27 cellular contexts compared by ENCODE assay signal in genomic region chr5:106691701-106692100, GRCh38.
"Had no signal": no experiment of that assay in that cellular context is flagged by ENCODE, and none has a peak within 500 bp of the region (broad histone marks: within the 10 kb centered on the region; RNA-seq: fewer than 3 reads in every experiment).

No MANE protein-coding gene starts in this region.

- H3K9ac ChIP-seq: parathyroid adenoma had no signal

- H3K4me1 Mint-ChIP-seq: activated naive CD8-positive, alpha-beta T cell treated with anti-CD3 and anti-CD28 coated beads, Interleukin-2, amount 10 ng/mL, durations not matched to agents 7 days and 5 days; mesothelial cell of epicardium; natural killer cell; T-helper 17 cell had no signal

- H3K27ac Mint-ChIP-seq: activated CD4-positive, alpha-beta memory T cell treated with anti-CD3 and anti-CD28 coated beads for 36 hours; activated naive CD4-positive, alpha-beta T cell treated with anti-CD3 and anti-CD28 coated beads for 36 hours; activated naive CD8-positive, alpha-beta T cell treated with anti-CD3 and anti-CD28 coated beads, Interleukin-2, amount 10 ng/mL, durations not matched to agents 7 days and 5 days; activated T-cell treated with anti-CD3 and anti-CD28 coated beads, Interleukin-2, amount 50 U/mL, for 72 hours; mesothelial cell of epicardium; natural killer cell; stimulated activated naive CD8-positive, alpha-beta T cell treated with anti-CD3 and anti-CD28 coated beads, Interleukin-15, Interleukin-2, amounts not matched to agents 100 ng/mL and 50 ng/mL, for 24 hours; T-helper 17 cell had no signal

- H3K79me2 ChIP-seq: parathyroid adenoma had no signal

- H3K4me3 Mint-ChIP-seq: activated CD4-positive, alpha-beta memory T cell treated with anti-CD3 and anti-CD28 coated beads for 36 hours; activated naive CD4-positive, alpha-beta T cell treated with anti-CD3 and anti-CD28 coated beads for 36 hours; activated naive CD8-positive, alpha-beta T cell treated with anti-CD3 and anti-CD28 coated beads, Interleukin-2, amount 10 ng/mL, durations not matched to agents 7 days and 5 days; activated T-cell treated with anti-CD3 and anti-CD28 coated beads, Interleukin-2, amount 50 U/mL, for 72 hours; mesothelial cell of epicardium; natural killer cell; stimulated activated naive CD8-positive, alpha-beta T cell treated with anti-CD3 and anti-CD28 coated beads, Interleukin-15, Interleukin-2, amounts not matched to agents 100 ng/mL and 50 ng/mL, for 24 hours; T-helper 17 cell had no signal

- H3K27ac ChIP-seq: esophagus muscularis mucosa, gastroesophageal sphincter, heart right ventricle, left lung, neutrophil, parathyroid adenoma, right lobe of liver, skin epidermis, tibial nerve had no signal

- H3K36me3 ChIP-seq: esophagus muscularis mucosa, gastroesophageal sphincter, heart right ventricle, left lung, neutrophil, right lobe of liver, tibial nerve had no signal

- H3K27me3 Mint-ChIP-seq: activated CD4-positive, alpha-beta memory T cell treated with anti-CD3 and anti-CD28 coated beads for 36 hours; activated naive CD8-positive, alpha-beta T cell treated with anti-CD3 and anti-CD28 coated beads, Interleukin-2, amount 10 ng/mL, durations not matched to agents 7 days and 5 days; stimulated activated naive CD8-positive, alpha-beta T cell treated with anti-CD3 and anti-CD28 coated beads, Interleukin-15, Interleukin-2, amounts not matched to agents 100 ng/mL and 50 ng/mL, for 24 hours; T-helper 17 cell had no signal

- H3K4me3 ChIP-seq: esophagus muscularis mucosa, gastroesophageal sphincter, heart right ventricle, left lung, lung, right lobe of liver, skin epidermis, tibial nerve had no signal

- H2AFZ ChIP-seq: parathyroid adenoma had no signal

- H3K36me3 Mint-ChIP-seq: activated CD4-positive, alpha-beta memory T cell treated with anti-CD3 and anti-CD28 coated beads for 36 hours; activated naive CD8-positive, alpha-beta T cell treated with anti-CD3 and anti-CD28 coated beads, Interleukin-2, amount 10 ng/mL, durations not matched to agents 7 days and 5 days; mesothelial cell of epicardium; natural killer cell had no signal

- H3K27me3 ChIP-seq: esophagus muscularis mucosa, gastroesophageal sphincter, heart right ventricle, left lung, neutrophil, right lobe of liver, tibial nerve had no signal

- H3K9me3 Mint-ChIP-seq: activated CD4-positive, alpha-beta memory T cell treated with anti-CD3 and anti-CD28 coated beads for 36 hours; activated naive CD4-positive, alpha-beta T cell treated with anti-CD3 and anti-CD28 coated beads for 36 hours; stimulated activated naive CD8-positive, alpha-beta T cell treated with anti-CD3 and anti-CD28 coated beads, Interleukin-15, Interleukin-2, amounts not matched to agents 100 ng/mL and 50 ng/mL, for 24 hours had no signal

- H3K9me3 ChIP-seq: esophagus muscularis mucosa, gastroesophageal sphincter, heart right ventricle, neutrophil, right lobe of liver, tibial nerve had no signal

- H3K4me1 ChIP-seq: esophagus muscularis mucosa, gastroesophageal sphincter, heart right ventricle, left lung, parathyroid adenoma, right lobe of liver, tibial nerve had no signal

- DNase-seq: activated CD4-positive, alpha-beta memory T cell treated with anti-CD3 and anti-CD28 coated beads for 36 hours; activated CD4-positive, alpha-beta T cell treated with anti-CD3 and anti-CD28 coated beads for 4 hours; activated CD4-positive, CD25-positive, alpha-beta regulatory T cell; activated effector memory CD4-positive, alpha-beta T cell treated with Interleukin-2 at 50 U/mL for 16 hours; activated naive CD4-positive, alpha-beta T cell treated with anti-CD3 and anti-CD28 coated beads for 36 hours; activated naive CD8-positive, alpha-beta T cell treated with anti-CD3 and anti-CD28 coated beads, Interleukin-2, amount 10 ng/mL, durations not matched to agents 7 days and 5 days; activated T-cell treated with anti-CD3 and anti-CD28 coated beads, Interleukin-2, amount 50 U/mL, for 72 hours; amniotic stem cell; dermis blood vessel endothelial cell; effector CD8-positive, alpha-beta T cell; heart right ventricle; left lung; natural killer cell; right lobe of liver; stimulated activated CD4-positive, alpha-beta T cell treated with anti-CD3 and anti-CD28 coated beads, Interleukin-1b, Interleukin-23, amount 100 ng/mL, for 48 hours; substantia nigra; SW 1271; T-helper 17 cell had no signal

- ATAC-seq: activated T-cell treated with anti-CD3 and anti-CD28 coated beads, Interleukin-2, amount 50 U/mL, for 72 hours; gastroesophageal sphincter; heart right ventricle; left lung; natural killer cell; right lobe of liver; T-helper 17 cell had no signal
